ENCODE assay signal across 18 cellular contexts in the genomic region with DNA sequence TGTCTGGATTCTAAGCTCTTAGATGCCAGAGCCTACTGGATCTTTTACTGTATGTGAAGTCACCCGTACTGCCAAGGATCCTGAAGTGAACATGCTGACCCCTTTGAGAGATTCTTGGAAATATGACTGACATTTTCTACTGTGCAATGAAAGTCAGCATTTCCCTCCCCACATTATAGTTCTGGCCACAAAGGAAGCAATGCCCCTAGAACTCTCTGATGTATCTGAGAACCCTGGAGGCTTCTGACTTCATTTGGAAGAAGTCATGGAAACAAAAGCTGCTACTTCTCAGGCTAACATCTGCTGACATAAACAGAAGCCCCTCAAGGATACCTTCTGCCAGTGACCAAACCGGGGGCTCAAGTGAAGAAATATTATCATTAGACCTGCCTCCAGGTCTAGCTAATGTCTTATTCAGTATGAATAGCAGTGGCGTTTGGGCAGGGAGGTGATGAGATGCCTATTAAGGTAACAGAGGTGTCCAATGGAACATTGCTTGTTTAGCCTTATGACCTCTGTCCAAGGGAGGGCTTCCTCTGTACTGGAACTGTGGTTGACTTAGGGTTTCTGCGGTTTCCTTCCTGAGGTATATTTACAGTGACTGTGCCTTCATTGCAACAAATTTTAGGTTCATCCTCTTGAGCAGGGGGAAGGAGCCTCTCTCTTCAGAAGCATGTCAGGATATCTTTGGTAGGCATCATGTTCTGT.
DNase-seq lines count a peak whose midpoint lies in the region; TF ChIP-seq lines count a peak whose summit lies in the region.
"Had no signal": no experiment of that assay in that cellular context is flagged by ENCODE, and none has a peak within 500 bp of the region (broad histone marks: within the 10 kb centered on the region; RNA-seq: fewer than 3 reads in every experiment).

No MANE protein-coding gene starts in this region.

- H3K9ac ChIP-seq in BLaER1 treated with 17β-estradiol and CSF1 and Interleukin-3, amounts not matched to agents 10 nM and 100 nM, result peak overlapping the region in 4 of 11 experiments; percentile 5 to 16 (median 8); a peak in 4 of 22 replicates

- H3K4me1 Mint-ChIP-seq in mesothelial cell of epicardium (peaks cover 78% of the 10 kb centered on the region), HFFc6 (ENCODE audit: low read depth) (peaks cover 78% of the 10 kb centered on the region)
- peaks cover 7% of the 10 kb centered on the region for H3K4me1 Mint-ChIP-seq in activated naive CD4-positive, alpha-beta T cell treated with anti-CD3 and anti-CD28 coated beads for 36 hours (ENCODE audit: low read depth)

- peaks cover 0 to 58% (median 0%) of the 10 kb centered on the region in 11 experiments; a peak in 7 of 22 replicates for H3K27me3 ChIP-seq in BLaER1 treated with 17β-estradiol and CSF1 and Interleukin-3, amounts not matched to agents 10 nM and 100 nM

- H3K9me3 Mint-ChIP-seq in mesothelial cell of epicardium (no peaks in the 10 kb centered on the region), HFFc6 (no peaks in the 10 kb centered on the region)
- H3K9me3 Mint-ChIP-seq in activated naive CD4-positive, alpha-beta T cell treated with anti-CD3 and anti-CD28 coated beads for 36 hours, result peaks cover 4% of the 10 kb centered on the region

- CTCF ChIA-PET in activated naive CD4-positive, alpha-beta T cell treated with anti-CD3 and anti-CD28 coated beads for 36 hours (lab: Charles Lee), result no interaction called here

- H3K4me3 Mint-ChIP-seq in mesothelial cell of epicardium (no peak overlapping the region), HFFc6 (no peak overlapping the region)
- H3K4me3 Mint-ChIP-seq in activated naive CD4-positive, alpha-beta T cell treated with anti-CD3 and anti-CD28 coated beads for 36 hours, result no peak overlapping the region
- H3K4me3 Mint-ChIP-seq: activated T-cell treated with anti-CD3 and anti-CD28 coated beads, Interleukin-2, amount 50 U/mL, for 72 hours; stimulated activated memory B cell treated with anti-CD40 and anti-IgM and Interleukin-4, amounts not matched to agents 10 μg/mL and 1 μg/mL and 100 μg/mL, for 72 hours had no signal

- peaks cover 62 to 79% (median 69%) of the 10 kb centered on the region in 10 experiments for H3K4me1 ChIP-seq in BLaER1 treated with 17β-estradiol and CSF1 and Interleukin-3, amounts not matched to agents 10 nM and 100 nM

- intact Hi-C loops in activated naive CD4-positive, alpha-beta T cell treated with anti-CD3 and anti-CD28 coated beads for 36 hours (cut with micrococcal nuclease), result no loop called here

- no peak for TF ChIP-seq CTCF in mesothelial cell of epicardium (IDR thresholded peaks at IDR 0.05; ENCODE audit: unreplicated experiment)
- TF ChIP-seq CTCF in HFFc6 (IDR thresholded peaks at IDR 0.05), result no peak

- H3K27me3 Mint-ChIP-seq in mesothelial cell of epicardium (ENCODE audit: low read depth), result no peaks in the 10 kb centered on the region
- peaks cover 5% of the 10 kb centered on the region for H3K27me3 Mint-ChIP-seq in activated naive CD4-positive, alpha-beta T cell treated with anti-CD3 and anti-CD28 coated beads for 36 hours (ENCODE audit: low read depth)
- peaks cover 2% of the 10 kb centered on the region; the same call in 1 of the 2 replicates for H3K27me3 Mint-ChIP-seq in HFFc6 (ENCODE audit: insufficient read depth)
- H3K27me3 Mint-ChIP-seq: progenitor cell of endocrine pancreas; stimulated activated memory B cell treated with anti-CD40 and anti-IgM and Interleukin-4, amounts not matched to agents 10 μg/mL and 1 μg/mL and 100 μg/mL, for 72 hours had no signal

- H3K9me3 ChIP-seq in BLaER1 treated with 17β-estradiol and CSF1 and Interleukin-3, amounts not matched to agents 10 nM and 100 nM (replicated peaks in 1 of 11), result peaks cover 0 to 7% (median 0%) of the 10 kb centered on the region in 11 experiments; a peak in 1 of 22 replicates
- H3K9me3 ChIP-seq: HAP-1 had no signal

- H3K36me3 Mint-ChIP-seq in mesothelial cell of epicardium (peaks cover 17% of the 10 kb centered on the region), HFFc6 (ENCODE audit: low read depth) (peaks cover 11% of the 10 kb centered on the region)
- no peaks in the 10 kb centered on the region for H3K36me3 Mint-ChIP-seq in activated naive CD4-positive, alpha-beta T cell treated with anti-CD3 and anti-CD28 coated beads for 36 hours (ENCODE audit: low read depth)
- H3K36me3 Mint-ChIP-seq: stimulated activated memory B cell treated with anti-CD40 and anti-IgM and Interleukin-4, amounts not matched to agents 10 μg/mL and 1 μg/mL and 100 μg/mL, for 72 hours had no signal

- peak overlapping the region in 2 of 11 experiments; percentile 8 to 9; a peak in 2 of 22 replicates for H3K27ac ChIP-seq in BLaER1 treated with 17β-estradiol and CSF1 and Interleukin-3, amounts not matched to agents 10 nM and 100 nM

- DNase-seq in MV-4-11 (lab: John Stamatoyannopoulos, UW) (peak; percentile 91), amniotic epithelial cell (ENCODE audit: low read depth) (peak; percentile 25), mesothelial cell of epicardium (ENCODE audit: low spot score in 2 of 2, unreplicated experiment in 2 of 2) (no peak), NCI-H82 treated with DMSO at 0.1 percent for 48 hours (lab: John Stamatoyannopoulos, UW; ENCODE audit: unreplicated experiment) (no peak), HFFc6 (no peak)
- DNase-seq in stimulated activated CD4-positive, alpha-beta T cell treated with anti-CD3 and anti-CD28 coated beads, Interleukin-12 subunit alpha, Interleukin-12 subunit beta, amount 100 ng/mL, for 4 hours, result no peak
- no peak for DNase-seq in activated naive CD4-positive, alpha-beta T cell treated with anti-CD3 and anti-CD28 coated beads for 36 hours
- DNase-seq: activated CD4-positive, alpha-beta T cell treated with anti-CD3 and anti-CD28 coated beads for 1 hour; activated T-cell treated with anti-CD3 and anti-CD28 coated beads, Interleukin-2, amount 50 U/mL, for 72 hours; caudate nucleus; DMS79; NCI-H1436; NCI-H526 treated with DMSO at 0.1 percent for 48 hours had no signal

- H4K20me1 ChIP-seq in BLaER1 treated with 17β-estradiol and CSF1 and Interleukin-3, amounts not matched to agents 10 nM and 100 nM, result peaks cover 27 to 97% (median 79%) of the 10 kb centered on the region in 11 experiments; a peak in 21 of 22 replicates

- peak overlapping the region; percentile 79 to 92 (median 87) for H3K4me2 ChIP-seq in BLaER1 treated with 17β-estradiol and CSF1 and Interleukin-3, amounts not matched to agents 10 nM and 100 nM

- H3K27ac Mint-ChIP-seq in mesothelial cell of epicardium, result peak overlapping the region; percentile 73
- no peak overlapping the region for H3K27ac Mint-ChIP-seq in activated naive CD4-positive, alpha-beta T cell treated with anti-CD3 and anti-CD28 coated beads for 36 hours
- H3K27ac Mint-ChIP-seq in HFFc6, result no peak overlapping the region; the same call in 1 of the 2 replicates
- H3K27ac Mint-ChIP-seq: activated T-cell treated with anti-CD3 and anti-CD28 coated beads, Interleukin-2, amount 50 U/mL, for 72 hours; stimulated activated memory B cell treated with anti-CD40 and anti-IgM and Interleukin-4, amounts not matched to agents 10 μg/mL and 1 μg/mL and 100 μg/mL, for 72 hours had no signal

- peak overlapping the region in 4 of 10 experiments; percentile 11 to 36 (median 20); a peak in 3 of 20 replicates for H3K4me3 ChIP-seq in BLaER1 treated with 17β-estradiol and CSF1 and Interleukin-3, amounts not matched to agents 10 nM and 100 nM
- H3K4me3 ChIP-seq: HAP-1, lung had no signal

- H3K36me3 ChIP-seq in BLaER1 treated with 17β-estradiol and CSF1 and Interleukin-3, amounts not matched to agents 10 nM and 100 nM, result peaks cover 24 to 73% (median 45%) of the 10 kb centered on the region in 11 experiments
- H3K36me3 ChIP-seq: HAP-1 had no signal

Comparison
In these comparisons a context has a peak if more than half of its experiments do, and no peak if none do; other contexts are left out.
1. DNase-seq: peak in MV-4-11 (single experiment) and amniotic epithelial cell (single experiment); none in mesothelial cell of epicardium (0 of 2), stimulated activated CD4-positive, alpha-beta T cell treated with anti-CD3 and anti-CD28 coated beads, Interleukin-12 subunit alpha, Interleukin-12 subunit beta, amount 100 ng/mL, for 4 hours (single experiment), activated naive CD4-positive, alpha-beta T cell treated with anti-CD3 and anti-CD28 coated beads for 36 hours (single experiment), NCI-H82 treated with DMSO at 0.1 percent for 48 hours (single experiment) and HFFc6 (single experiment).